In the genomic region with DNA sequence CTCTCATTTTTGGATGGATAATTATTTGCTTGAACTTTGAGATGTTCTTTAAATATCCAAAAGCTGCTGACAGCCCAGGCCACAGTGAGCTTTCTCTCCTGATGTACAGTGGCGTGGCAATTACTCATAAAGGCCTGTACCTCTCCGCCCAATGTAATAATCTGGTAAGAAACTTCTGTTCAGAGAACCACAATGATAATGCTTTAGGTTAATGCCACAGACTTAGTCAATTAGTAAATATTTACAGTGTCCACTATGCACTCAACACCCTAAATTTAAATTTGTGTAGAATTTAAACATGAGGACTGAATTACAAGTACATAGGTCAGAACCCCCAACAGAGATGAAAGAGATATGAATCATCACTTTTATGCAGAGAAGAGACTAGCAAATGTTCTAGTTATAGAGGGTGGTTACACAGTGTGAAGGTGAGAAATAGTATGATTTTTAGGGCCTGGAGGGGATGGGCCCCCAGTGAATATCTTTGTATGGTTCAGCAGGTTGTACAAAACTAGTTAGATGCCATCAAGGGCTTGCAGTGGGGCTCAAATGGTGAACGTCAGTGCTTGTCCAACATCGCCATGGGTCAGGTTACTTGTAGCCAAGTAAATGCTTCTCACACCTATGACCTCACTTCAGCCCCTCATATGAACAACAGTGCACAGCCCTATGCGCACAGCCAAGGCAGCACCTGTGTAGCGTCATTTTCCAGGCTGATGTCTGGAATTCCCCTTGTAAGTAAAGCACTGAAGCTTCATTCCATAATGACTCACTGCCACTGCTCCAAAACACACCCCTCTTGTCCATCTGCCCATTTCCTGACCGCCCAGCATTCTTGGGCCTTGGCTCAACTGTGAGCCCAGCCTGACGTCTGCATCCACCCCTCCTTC, we compare ENCODE assay signal across 8 cellular contexts. TPM values are rescaled to one million over a fixed set of nuclear protein-coding genes. Genes with fewer than 3 reads are reported as not detected.
DNase-seq lines count a peak whose midpoint lies in the region; ATAC-seq lines count a peak whose summit lies in the region.

No MANE protein-coding gene starts in this region.

- H3K27ac ChIP-seq in cingulate gyrus (ENCODE audit: low read depth, low read length) (peak overlapping the region; percentile 57), mesodermal cell (ENCODE audit: low read depth, low read length, severe bottlenecking) (peak overlapping the region; percentile 75)

- peaks cover 47% of the 10 kb centered on the region for H3K4me1 ChIP-seq in mesodermal cell (ENCODE audit: control insufficient read depth, insufficient read depth, low read length, poor library complexity, severe bottlenecking)

- ATAC-seq in HG02798 (IDR thresholded peaks at IDR 0.05; ENCODE audit: poor library complexity, unreplicated experiment), result no peak

- DNase-seq in 8988T (peak; percentile 33), HPDE6-E6E7 (ENCODE audit: extremely low spot score) (peak; percentile 93), NCI-H446 (lab: John Stamatoyannopoulos, UW) (no peak), superior temporal gyrus (ENCODE audit: extremely low spot score) (no peak)
- no peak for DNase-seq in central memory CD4-positive, alpha-beta T cell

- WGBS in mesodermal cell (ENCODE audit: insufficient coverage in 2 of 2), 2 experiments, result 93 to 100% methylated on average over 4 to 6 of the region's 8 CpGs

- H3K36me3 ChIP-seq in mesodermal cell (ENCODE audit: control insufficient read depth, insufficient read depth, low read length), result peaks cover 18% of the 10 kb centered on the region

- H3K4me3 ChIP-seq in mesodermal cell (ENCODE audit: extremely low read depth, insufficient read depth, low read length, poor library complexity, severe bottlenecking), result no peak overlapping the region

- H3K9me3 ChIP-seq in mesodermal cell (ENCODE audit: control insufficient read depth, low read length), result no peaks in the 10 kb centered on the region

RNA-seq across cellular contexts. Expression of a gene that starts 13.3 kb away (rescaled TPM):
- polyA plus RNA-seq in mesodermal cell (2013, experiment 1 of 2), result 16.4 TPM
- 16.7 TPM for polyA plus RNA-seq in mesodermal cell (2013, experiment 2 of 2)

Comparison
In these comparisons a context has a peak if more than half of its experiments do, and no peak if none do; other contexts are left out.
1. DNase-seq: peak in 8988T (single experiment) and HPDE6-E6E7 (single experiment); none in NCI-H446 (0 of 2), superior temporal gyrus (single experiment) and central memory CD4-positive, alpha-beta T cell (single experiment).